ENCODE assay signal across 8 cellular contexts in genomic region chrX:48631376-48632090, GRCh38. TPM values are rescaled to one million over a fixed set of nuclear protein-coding genes. Genes with fewer than 3 reads are reported as not detected.
A peak's percentile ranks its signal among the peaks of the same experiment; 100 is the strongest.
DNase-seq lines count a peak whose midpoint lies in the region; ATAC-seq, FAIRE-seq and TF ChIP-seq lines count a peak whose summit lies in the region.

No MANE protein-coding gene starts in this region.

- dilution Hi-C loops in mammary epithelial cell (cut with HindIII; ENCODE audit: low sequenced_read_pairs) = no loop called here

- H3K79me2 ChIP-seq in mammary epithelial cell (ENCODE audit: insufficient read depth, low read length) = no peaks in the 10 kb centered on the region

- no peaks in the 10 kb centered on the region for H3K36me3 ChIP-seq in WERI-Rb-1
- no peaks in the 10 kb centered on the region for H3K36me3 ChIP-seq in mammary epithelial cell (ENCODE audit: insufficient read depth, low read length)

- no peaks in the 10 kb centered on the region for H3K9me3 ChIP-seq in WERI-Rb-1 (ENCODE audit: severe bottlenecking)
- H3K9me3 ChIP-seq in mammary epithelial cell (replicated peaks; ENCODE audit: insufficient read depth, low read length) = no peaks in the 10 kb centered on the region

- H3K27ac ChIP-seq in WERI-Rb-1 (no peak overlapping the region), mammary epithelial cell (ENCODE audit: insufficient read depth, low read depth, low read length) (no peak overlapping the region)

- H3K4me2 ChIP-seq in mammary epithelial cell (ENCODE audit: insufficient read depth, low read depth, low read length) = peak overlapping the region; percentile 2

- H3K9ac ChIP-seq in mammary epithelial cell (ENCODE audit: insufficient read depth, low read length) = no peak overlapping the region

- H3K27me3 ChIP-seq in WERI-Rb-1 (ENCODE audit: insufficient read depth, low read depth, severe bottlenecking) (no peaks in the 10 kb centered on the region), mammary epithelial cell (ENCODE audit: insufficient read depth, low read length) (no peaks in the 10 kb centered on the region)

- intact Hi-C loops in mammary epithelial cell (cut with micrococcal nuclease) = loop anchor here (1.0 to 5.0 kb wide), 2 partner anchors 260 to 316 kb away; no protein-coding TSS in a partner anchor

- 64% methylated on average over 11 of the region's 18 CpGs for WGBS in mammary epithelial cell (ENCODE audit: low coverage, missing lambda C conversion rate)

- H3K4me3 ChIP-seq in WERI-Rb-1 (ENCODE audit: low read depth, low read length) = no peak overlapping the region
- H3K4me3 ChIP-seq in mammary epithelial cell (replicated peaks in 1 of 3; ENCODE audit: insufficient read depth in 1 of 3, low read depth in 2 of 3, low read length in 3 of 3) = no peak overlapping the region

- no peaks in the 10 kb centered on the region for H3K4me1 ChIP-seq in mammary epithelial cell (ENCODE audit: insufficient read depth, low read length)

- BruUV-seq in mammary epithelial cell (replicated peaks; lab: Mats Ljungman, UMichigan) = no TSS peak

- in situ Hi-C loops in mammary epithelial cell (cut with MboI; ENCODE audit: low sequenced_read_pairs in 2 of 2) = no loop called here

- peak; percentile 95 for FAIRE-seq in G401.6 (lab: Jason Lieb, UNC)

- ATAC-seq in HG02642 (IDR thresholded peaks at IDR 0.05; ENCODE audit: poor library complexity, unreplicated experiment) = peak; percentile 84
- ATAC-seq in GM18873 (IDR thresholded peaks at IDR 0.05; ENCODE audit: low FRiP score, unreplicated experiment) = no peak

- DNase-seq in NCI-H2107 treated with DMSO at 0.1 percent for 48 hours (lab: John Stamatoyannopoulos, UW; ENCODE audit: unreplicated experiment) (peak; percentile 75), WERI-Rb-1 (peak; percentile 87), mammary epithelial cell (peak; percentile 85), inferior parietal cortex (ENCODE audit: extremely low spot score) (peak; percentile 82)
- DNase-seq in stimulated activated CD4-positive, alpha-beta T cell treated with anti-CD3 and anti-CD28 coated beads, Interleukin-12 subunit alpha, Interleukin-12 subunit beta, amount 100 ng/mL, for 48 hours (ENCODE audit: low read depth in 2 of 3, low spot score in 1 of 3) = peak; percentile 44 to 59 (median 49)

- no peak overlapping the region for H2AFZ ChIP-seq in mammary epithelial cell (ENCODE audit: low read depth, low read length)

- H4K20me1 ChIP-seq in mammary epithelial cell (ENCODE audit: insufficient read depth, low read length) = no peaks in the 10 kb centered on the region

- peak; percentile 49; the same call in 1 of the 2 replicates for TF ChIP-seq CTCF in WERI-Rb-1 (IDR thresholded peaks at IDR 0.05; ENCODE audit: low read depth, low read length)
- TF ChIP-seq CTCF in mammary epithelial cell (conservative IDR thresholded peaks at IDR 0.05 in 1 of 2, IDR thresholded peaks at IDR 0.05 in 1 of 2; ENCODE audit: extremely low read depth in 1 of 2, insufficient read depth in 1 of 2, low read depth in 1 of 2, low read length in 2 of 2) = peak; percentile 28 to 55

- CTCF ChIA-PET in mammary epithelial cell (lab: Charles Lee; ENCODE audit: low non-redundant PET) = interaction anchor here (0.6 kb wide), 1 partner anchor 1245 kb away, joined by 3 read pairs; no protein-coding TSS in a partner anchor

RNA-seq across cellular contexts. Expression of gene WDR13, which starts 34.2 kb away (rescaled TPM):
- total RNA-seq in mammary epithelial cell = 10 to 100 TPM; 80.7 to 84.8 TPM
- 82.4 TPM for polyA plus RNA-seq in mammary epithelial cell
- polyA minus RNA-seq in mammary epithelial cell = 163 TPM

RNA-seq across cellular contexts. Expression of gene WAS, which starts 52.1 kb away (rescaled TPM):
- total RNA-seq in mammary epithelial cell = under 1 TPM in 1 of 2 donors, not detected in 1; 0.16 TPM
- 0.03 TPM for polyA plus RNA-seq in mammary epithelial cell
- not detected for polyA minus RNA-seq in mammary epithelial cell

RNA-seq across cellular contexts. Expression of gene RBM3, which starts 57.2 kb away (rescaled TPM):
- 100 to 1,000 TPM; 246 to 289 TPM for total RNA-seq in mammary epithelial cell
- polyA plus RNA-seq in mammary epithelial cell = 212 TPM
- 215 TPM for polyA minus RNA-seq in mammary epithelial cell
